ENCODE assay signal across 2 cellular contexts in genomic region chr6:36986704-36987047, GRCh38.
TF ChIP-seq lines count a peak whose summit lies in the region.

No MANE protein-coding gene starts in this region.

TF ChIP-seq in HEK293, 187 proteins besides CTCF, POLR2A, EP300 and RAD21 (continued from another document):
- TF ChIP-seq, protein P1, sequence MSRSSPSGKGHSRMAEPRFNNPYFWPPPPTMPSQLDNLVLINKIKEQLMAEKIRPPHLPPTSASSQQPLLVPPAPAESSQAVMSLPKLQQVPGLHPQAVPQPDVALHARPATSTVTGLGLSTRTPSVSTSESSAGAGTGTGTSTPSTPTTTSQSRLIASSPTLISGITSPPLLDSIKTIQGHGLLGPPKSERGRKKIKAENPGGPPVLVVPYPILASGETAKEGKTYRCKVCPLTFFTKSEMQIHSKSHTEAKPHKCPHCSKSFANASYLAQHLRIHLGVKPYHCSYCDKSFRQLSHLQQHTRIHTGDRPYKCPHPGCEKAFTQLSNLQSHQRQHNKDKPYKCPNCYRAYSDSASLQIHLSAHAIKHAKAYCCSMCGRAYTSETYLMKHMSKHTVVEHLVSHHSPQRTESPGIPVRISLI (tag by site-specific recombination; IDR thresholded peaks at IDR 0.05) = no peak
- TF ChIP-seq ZBTB20 (tag by site-specific recombination; IDR thresholded peaks at IDR 0.05) (0 out of 2 replicates have a peak, but pooled peaks have one; percentile 0), ZNF155 (tag by site-specific recombination; IDR thresholded peaks at IDR 0.05) (no peak), ZNF335 (tag by site-specific recombination; conservative IDR thresholded peaks at IDR 0.05) (peak; percentile 74)

TF ChIP-seq in liver, 16 proteins besides CTCF, POLR2A, EP300 and RAD21 (continued from another document):
- TF ChIP-seq, protein P2, sequence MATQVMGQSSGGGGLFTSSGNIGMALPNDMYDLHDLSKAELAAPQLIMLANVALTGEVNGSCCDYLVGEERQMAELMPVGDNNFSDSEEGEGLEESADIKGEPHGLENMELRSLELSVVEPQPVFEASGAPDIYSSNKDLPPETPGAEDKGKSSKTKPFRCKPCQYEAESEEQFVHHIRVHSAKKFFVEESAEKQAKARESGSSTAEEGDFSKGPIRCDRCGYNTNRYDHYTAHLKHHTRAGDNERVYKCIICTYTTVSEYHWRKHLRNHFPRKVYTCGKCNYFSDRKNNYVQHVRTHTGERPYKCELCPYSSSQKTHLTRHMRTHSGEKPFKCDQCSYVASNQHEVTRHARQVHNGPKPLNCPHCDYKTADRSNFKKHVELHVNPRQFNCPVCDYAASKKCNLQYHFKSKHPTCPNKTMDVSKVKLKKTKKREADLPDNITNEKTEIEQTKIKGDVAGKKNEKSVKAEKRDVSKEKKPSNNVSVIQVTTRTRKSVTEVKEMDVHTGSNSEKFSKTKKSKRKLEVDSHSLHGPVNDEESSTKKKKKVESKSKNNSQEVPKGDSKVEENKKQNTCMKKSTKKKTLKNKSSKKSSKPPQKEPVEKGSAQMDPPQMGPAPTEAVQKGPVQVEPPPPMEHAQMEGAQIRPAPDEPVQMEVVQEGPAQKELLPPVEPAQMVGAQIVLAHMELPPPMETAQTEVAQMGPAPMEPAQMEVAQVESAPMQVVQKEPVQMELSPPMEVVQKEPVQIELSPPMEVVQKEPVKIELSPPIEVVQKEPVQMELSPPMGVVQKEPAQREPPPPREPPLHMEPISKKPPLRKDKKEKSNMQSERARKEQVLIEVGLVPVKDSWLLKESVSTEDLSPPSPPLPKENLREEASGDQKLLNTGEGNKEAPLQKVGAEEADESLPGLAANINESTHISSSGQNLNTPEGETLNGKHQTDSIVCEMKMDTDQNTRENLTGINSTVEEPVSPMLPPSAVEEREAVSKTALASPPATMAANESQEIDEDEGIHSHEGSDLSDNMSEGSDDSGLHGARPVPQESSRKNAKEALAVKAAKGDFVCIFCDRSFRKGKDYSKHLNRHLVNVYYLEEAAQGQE (IDR thresholded peaks at IDR 0.05) = peak; percentile 14
- TF ChIP-seq EGR1 (IDR thresholded peaks at IDR 0.05; ENCODE audit: low read depth in 2 of 2) = peak in 1 of 2 donors; percentile 4
